8 cellular contexts compared by ENCODE assay signal in the genomic region with DNA sequence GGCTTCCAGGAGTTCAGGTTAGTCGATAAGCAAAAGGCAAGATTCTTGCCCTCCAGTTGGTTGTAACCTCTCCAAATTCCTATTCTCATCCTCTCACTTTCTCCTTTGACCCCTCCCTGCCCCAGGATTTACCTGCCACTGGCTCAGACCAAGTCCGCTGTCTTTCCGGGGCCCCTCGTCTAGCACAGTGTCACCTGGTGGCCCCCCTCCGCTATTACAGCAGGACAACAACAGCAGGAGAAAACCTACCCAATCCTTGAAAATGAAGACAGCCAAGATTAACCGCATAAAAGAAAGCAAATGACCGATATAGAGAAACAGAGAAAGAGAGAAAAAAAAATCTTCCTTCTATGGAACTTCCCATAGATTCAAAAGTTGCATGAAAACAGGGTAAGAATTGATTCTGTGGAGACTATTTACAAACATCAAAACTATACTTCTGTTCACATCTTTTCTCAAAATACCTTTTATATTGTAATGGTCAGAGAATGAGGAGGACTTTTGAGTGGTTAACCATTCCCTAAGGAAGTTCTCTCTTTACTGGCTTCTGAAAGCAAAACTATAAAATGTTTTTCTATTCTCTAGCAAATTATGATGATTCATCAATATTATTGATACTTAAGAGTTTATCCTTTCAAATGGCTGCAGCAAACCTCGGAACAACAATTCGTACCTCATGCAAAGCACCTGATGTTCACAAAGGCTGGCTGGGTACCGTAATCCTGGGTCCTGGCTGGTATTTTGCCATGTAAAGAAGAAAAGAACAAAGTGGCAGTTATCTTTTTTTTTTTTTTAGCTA. TPM values are rescaled to one million over a fixed set of nuclear protein-coding genes. Genes with fewer than 3 reads are reported as not detected.
DNase-seq lines count a peak whose midpoint lies in the region; ATAC-seq and TF ChIP-seq lines count a peak whose summit lies in the region.

No MANE protein-coding gene starts in this region.

- no peaks in the 10 kb centered on the region for H3K9me3 Mint-ChIP-seq in progenitor cell of endocrine pancreas (ENCODE audit: low read depth)

- CTCF ChIA-PET in mammary epithelial cell (lab: Charles Lee; ENCODE audit: low non-redundant PET), result no interaction called here

- no peaks in the 10 kb centered on the region for H3K4me1 Mint-ChIP-seq in progenitor cell of endocrine pancreas (ENCODE audit: low read depth)

- 56% methylated on average over 9 of the region's 10 CpGs for WGBS in mammary epithelial cell (ENCODE audit: low coverage, missing lambda C conversion rate)

- H3K4me2 ChIP-seq in mammary epithelial cell (ENCODE audit: insufficient read depth, low read depth, low read length), result no peak overlapping the region

- no peak overlapping the region for H3K27ac Mint-ChIP-seq in progenitor cell of endocrine pancreas

- H4K20me1 ChIP-seq in mammary epithelial cell (ENCODE audit: insufficient read depth, low read length), result no peaks in the 10 kb centered on the region

- H3K4me1 ChIP-seq in mammary epithelial cell (ENCODE audit: insufficient read depth, low read length), result peaks cover 27% of the 10 kb centered on the region

- no peak overlapping the region for H3K27ac ChIP-seq in HL-60 (replicated peaks)
- H3K27ac ChIP-seq in mammary epithelial cell (ENCODE audit: insufficient read depth, low read depth, low read length), result no peak overlapping the region

- peaks cover 38% of the 10 kb centered on the region for H3K27me3 Mint-ChIP-seq in progenitor cell of endocrine pancreas

- H3K9me3 ChIP-seq in mammary epithelial cell (replicated peaks; ENCODE audit: insufficient read depth, low read length), result peaks cover 2% of the 10 kb centered on the region

- DNase-seq in activated CD4-positive, alpha-beta T cell treated with anti-CD3 and anti-CD28 coated beads for 48 hours, result peak; percentile 50
- DNase-seq in activated CD4-positive, alpha-beta T cell treated with anti-CD3 and anti-CD28 coated beads for 4 hours, result no peak
- DNase-seq in HL-60 (ENCODE audit: low read depth in 1 of 2, low spot score in 1 of 2), result peak in 1 of 2 experiments; percentile 14
- no peak for DNase-seq in mammary epithelial cell
- DNase-seq in progenitor cell of endocrine pancreas (ENCODE audit: low spot score, unreplicated experiment), result peak; percentile 36
- no peak for DNase-seq in GOT3 (lab: John Stamatoyannopoulos, UW)

- H3K27me3 ChIP-seq in HL-60 (ENCODE audit: insufficient read depth, poor library complexity, severe bottlenecking), result no peaks in the 10 kb centered on the region
- peaks cover 6% of the 10 kb centered on the region for H3K27me3 ChIP-seq in mammary epithelial cell (ENCODE audit: insufficient read depth, low read length)

- no peak overlapping the region for H2AFZ ChIP-seq in mammary epithelial cell (ENCODE audit: low read depth, low read length)

- TF ChIP-seq CTCF in HL-60 (IDR thresholded peaks at IDR 0.05; ENCODE audit: insufficient read depth, low read length), result peak; percentile 44
- TF ChIP-seq CTCF in mammary epithelial cell (conservative IDR thresholded peaks at IDR 0.05 in 1 of 2, IDR thresholded peaks at IDR 0.05 in 1 of 2; ENCODE audit: extremely low read depth in 1 of 2, insufficient read depth in 1 of 2, low read depth in 1 of 2, low read length in 2 of 2), result peak; percentile 38 to 40
- peak; percentile 80 for TF ChIP-seq CTCF in progenitor cell of endocrine pancreas (IDR thresholded peaks at IDR 0.05; ENCODE audit: unreplicated experiment)

- H3K36me3 ChIP-seq in mammary epithelial cell (ENCODE audit: insufficient read depth, low read length), result no peaks in the 10 kb centered on the region

- dilution Hi-C loops in mammary epithelial cell (cut with HindIII; ENCODE audit: low sequenced_read_pairs), result no loop called here

- H3K36me3 Mint-ChIP-seq in progenitor cell of endocrine pancreas (ENCODE audit: insufficient read depth), result no peaks in the 10 kb centered on the region

- no peak overlapping the region for H3K9ac ChIP-seq in mammary epithelial cell (ENCODE audit: insufficient read depth, low read length)

- BruUV-seq in mammary epithelial cell (replicated peaks; lab: Mats Ljungman, UMichigan), result no TSS peak

- no peak overlapping the region for H3K4me3 Mint-ChIP-seq in progenitor cell of endocrine pancreas (ENCODE audit: low read depth)

- in situ Hi-C loops in mammary epithelial cell (cut with MboI; ENCODE audit: low sequenced_read_pairs in 2 of 2), result no loop called here

- no peak for ATAC-seq in GM19452 (IDR thresholded peaks at IDR 0.05; ENCODE audit: unreplicated experiment)
- no peak for ATAC-seq in HG03135 (IDR thresholded peaks at IDR 0.05; ENCODE audit: unreplicated experiment)

- intact Hi-C loops in mammary epithelial cell (cut with micrococcal nuclease), result loop anchor here (5.0 kb wide), 1 partner anchor 286 kb away; no protein-coding TSS in a partner anchor

- H3K4me3 ChIP-seq in HL-60 (replicated peaks; ENCODE audit: insufficient read depth, low read length) (no peak overlapping the region), mammary epithelial cell (replicated peaks in 1 of 3; ENCODE audit: insufficient read depth in 1 of 3, low read depth in 2 of 3, low read length in 3 of 3) (no peak overlapping the region)

- H3K79me2 ChIP-seq in mammary epithelial cell (ENCODE audit: insufficient read depth, low read length), result no peaks in the 10 kb centered on the region

RNA-seq across cellular contexts. Expression of a gene that starts 10.0 kb away (rescaled TPM):
- total RNA-seq in mammary epithelial cell, result 1 to 10 TPM; 2.4 to 4.8 TPM
- 0.42 TPM for polyA plus RNA-seq in mammary epithelial cell
- not detected for polyA minus RNA-seq in mammary epithelial cell
- 19.0 and 19.7 TPM in 2 replicates for total RNA-seq in progenitor cell of endocrine pancreas

Comparison
In these comparisons a context has a peak if more than half of its experiments do, and no peak if none do; other contexts are left out.
1. DNase-seq: peak in activated CD4-positive, alpha-beta T cell treated with anti-CD3 and anti-CD28 coated beads for 48 hours (single experiment) and progenitor cell of endocrine pancreas (single experiment); none in activated CD4-positive, alpha-beta T cell treated with anti-CD3 and anti-CD28 coated beads for 4 hours (0 of 2), mammary epithelial cell (single experiment) and GOT3 (single experiment).
2. Peak in every context shown above with its lines, with median percentiles within 50 percentile points of each other: CTCF ChIP-seq.